In the genomic region with DNA sequence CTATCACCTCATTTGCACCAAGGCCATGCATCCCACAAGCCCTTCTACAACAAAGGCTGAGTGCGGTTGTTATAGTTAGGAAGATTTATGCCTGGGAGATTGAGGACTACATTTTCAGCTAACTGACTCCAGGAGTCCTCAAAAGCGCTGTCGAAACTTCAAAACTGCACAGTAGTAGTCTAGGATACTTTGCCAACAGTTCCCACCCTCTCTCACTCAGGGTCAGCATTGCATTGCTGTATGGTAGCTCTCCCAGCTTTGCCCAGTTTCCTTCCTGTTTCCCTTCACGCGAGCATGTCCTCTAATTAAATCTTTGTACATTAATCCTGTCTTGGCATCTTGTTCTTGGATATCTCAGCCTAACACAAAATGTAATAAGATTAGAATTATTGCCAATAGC, we compare ENCODE assay signal across 19 cellular contexts.
DNase-seq lines count a peak whose midpoint lies in the region; ATAC-seq and TF ChIP-seq lines count a peak whose summit lies in the region.
"Had no signal": no experiment of that assay in that cellular context is flagged by ENCODE, and none has a peak within 500 bp of the region (broad histone marks: within the 10 kb centered on the region; RNA-seq: fewer than 3 reads in every experiment).

No MANE protein-coding gene starts in this region.

- H3K27me3 ChIP-seq in A673 (replicated peaks; ENCODE audit: insufficient read depth, low read depth, low read length, poor library complexity) = no peaks in the 10 kb centered on the region
- H3K27me3 ChIP-seq in kidney epithelial cell (ENCODE audit: control insufficient read depth, insufficient read depth, low read length) = no peaks in the 10 kb centered on the region
- no peaks in the 10 kb centered on the region for H3K27me3 ChIP-seq in body of pancreas
- H3K27me3 ChIP-seq: heart left ventricle, sigmoid colon had no signal

- intact Hi-C loops in A673 (cut with micrococcal nuclease; ENCODE audit: unreplicated experiment) (no loop called here), body of pancreas (cut with DNase I) (no loop called here)

- POLR2A ChIA-PET in A673 (lab: Charles Lee; ENCODE audit: low non-redundant PET) = no interaction called here

- peaks cover 11% of the 10 kb centered on the region for H3K4me1 ChIP-seq in A673 (ENCODE audit: insufficient read depth, low read length, poor library complexity, severe bottlenecking)
- H3K4me1 ChIP-seq in body of pancreas = no peaks in the 10 kb centered on the region
- H3K4me1 ChIP-seq: A549, heart left ventricle had no signal

- no TSS peak for BruUV-seq in A673 (replicated peaks; lab: Mats Ljungman, UMichigan)

- peak; percentile 67 for DNase-seq in A673 (ENCODE audit: low spot score)
- peak; percentile 30 for DNase-seq in LHCN-M2 (ENCODE audit: low read depth)
- DNase-seq in kidney epithelial cell (ENCODE audit: low read depth) = no peak
- DNase-seq in body of pancreas = no peak
- no peak for DNase-seq in activated CD4-positive, alpha-beta T cell treated with anti-CD3 and anti-CD28 coated beads, Interleukin-2, amount 50 U/mL, for 4 hours
- DNase-seq: COR-L47, heart left ventricle, kidney, NCI-H1417, NCI-H2227 treated with DMSO at 0.1 percent for 48 hours, occipital lobe, sigmoid colon, trophoblast cell had no signal

- ATAC-seq in body of pancreas (no peak), GM21723 (IDR thresholded peaks at IDR 0.05; ENCODE audit: unreplicated experiment) (no peak), HG03196 (IDR thresholded peaks at IDR 0.05; ENCODE audit: unreplicated experiment) (no peak)
- ATAC-seq: A549; activated T-helper 17 cell treated with anti-CD3 and anti-CD28 coated beads, Interleukin-2, amount 50 U/mL, for 72 hours; heart left ventricle; stimulated activated memory B cell treated with anti-CD40 and anti-IgM and Interleukin-4, amounts not matched to agents 10 μg/mL and 1 μg/mL and 100 μg/mL, for 72 hours had no signal

- no peaks in the 10 kb centered on the region for H3K36me3 ChIP-seq in A673 (ENCODE audit: insufficient read depth, low read length, poor library complexity, severe bottlenecking)
- no peaks in the 10 kb centered on the region for H3K36me3 ChIP-seq in kidney epithelial cell (ENCODE audit: control insufficient read depth, insufficient read depth, low read length)
- H3K36me3 ChIP-seq in body of pancreas (replicated peaks in 1 of 2; ENCODE audit: insufficient read depth in 1 of 2, low read depth in 2 of 2) = no peaks in the 10 kb centered on the region
- H3K36me3 ChIP-seq: heart left ventricle, sigmoid colon had no signal

- H3K4me3 ChIP-seq in A673 (ENCODE audit: low read depth, low read length, poor library complexity, severe bottlenecking) = no peak overlapping the region
- H3K4me3 ChIP-seq in WI38 (ENCODE audit: low read depth, low read length) = peak overlapping the region; percentile 43
- H3K4me3 ChIP-seq in kidney epithelial cell (ENCODE audit: low read depth, low read length) = no peak overlapping the region
- no peak overlapping the region for H3K4me3 ChIP-seq in body of pancreas
- H3K4me3 ChIP-seq: A549, heart left ventricle, sigmoid colon had no signal

- 50 to 63% methylated on average over 5 of the region's 5 CpGs for WGBS in body of pancreas, 2 donors

- H3K27ac ChIP-seq in A673 (ENCODE audit: low read depth, low read length, poor library complexity, severe bottlenecking) (no peak overlapping the region), body of pancreas (no peak overlapping the region)
- H3K27ac ChIP-seq: A549, heart left ventricle, sigmoid colon had no signal

- no peak for TF ChIP-seq POLR2A in body of pancreas (IDR thresholded peaks at IDR 0.05)

- TF ChIP-seq CTCF in A673 (conservative IDR thresholded peaks at IDR 0.05; ENCODE audit: low read depth, low read length) (no peak; the same call in 1 of the 2 replicates), WI38 (IDR thresholded peaks at IDR 0.05; ENCODE audit: low read depth, low read length) (no peak), kidney epithelial cell (IDR thresholded peaks at IDR 0.05; ENCODE audit: insufficient read depth, low read length, poor library complexity, severe bottlenecking) (peak; percentile 25), body of pancreas (IDR thresholded peaks at IDR 0.05) (no peak)

- H3K9me3 ChIP-seq in A673 (ENCODE audit: low read depth, low read length, poor library complexity, severe bottlenecking) (no peaks in the 10 kb centered on the region), body of pancreas (no peaks in the 10 kb centered on the region)
- H3K9me3 ChIP-seq: A549, sigmoid colon had no signal

- CTCF ChIA-PET in A673 (lab: Charles Lee) = no interaction called here

Comparison
In these comparisons a context has a peak if more than half of its experiments do, and no peak if none do; other contexts are left out.
1. DNase-seq: peak in A673 (single experiment) and LHCN-M2 (single experiment); none in kidney epithelial cell (single experiment), body of pancreas (0 of 4) and activated CD4-positive, alpha-beta T cell treated with anti-CD3 and anti-CD28 coated beads, Interleukin-2, amount 50 U/mL, for 4 hours (0 of 2).